ENCODE assay signal across 1 cellular context in the genomic region with DNA sequence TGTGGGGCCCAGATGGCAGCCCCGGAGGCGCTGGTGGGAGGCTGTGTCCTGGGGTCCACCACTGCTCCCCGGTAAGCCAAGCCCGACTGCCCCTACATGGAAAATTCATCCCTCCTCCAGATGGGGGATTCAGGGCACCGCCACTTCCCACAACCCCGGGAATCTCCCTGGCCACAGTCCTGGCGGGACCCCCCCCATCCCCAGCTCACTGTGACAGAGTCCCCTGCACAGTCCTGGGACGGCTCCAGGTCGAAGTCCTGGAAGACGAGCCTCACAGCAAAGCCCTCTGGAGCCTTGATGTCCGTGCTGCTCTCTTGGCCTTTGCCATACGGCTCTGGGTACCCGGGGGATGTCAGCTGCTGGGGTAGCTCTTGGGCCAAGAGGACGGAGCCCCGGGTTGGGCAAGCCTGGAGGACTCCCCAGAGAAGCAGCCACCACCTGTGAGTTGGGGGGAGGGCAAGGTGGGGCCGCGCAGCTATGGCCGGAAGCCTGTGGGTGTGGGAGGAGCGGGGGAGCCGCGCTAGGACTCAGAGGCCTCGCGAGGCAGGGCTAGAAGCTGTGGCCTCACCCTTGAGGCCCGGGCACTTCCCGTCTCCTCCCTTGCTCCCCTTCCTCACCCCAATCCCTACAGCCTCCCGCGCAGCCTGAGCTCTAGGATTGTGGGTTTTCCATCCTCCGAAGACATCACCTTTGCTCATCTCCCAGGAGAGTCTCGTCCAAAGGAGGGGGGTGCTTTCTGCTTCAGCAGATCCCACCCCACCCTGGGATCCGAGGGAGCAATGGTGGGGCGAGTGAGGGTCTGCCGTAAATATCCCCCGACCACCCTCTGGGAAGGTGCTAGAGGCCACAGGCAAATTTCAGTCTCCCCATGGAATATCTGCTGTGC.
A peak's percentile ranks its signal among the peaks of the same experiment; 100 is the strongest.
TF ChIP-seq lines count a peak whose summit lies in the region.

No MANE protein-coding gene starts in this region.

TF ChIP-seq in HepG2, 621 proteins besides CTCF, POLR2A, EP300 and RAD21 (continued from another document and continues in another):
- TF ChIP-seq HNF4G (IDR thresholded peaks at IDR 0.05; ENCODE audit: borderline replicate concordance, low read depth, low read length) (no peak; the same call in 1 of the 2 replicates), HNF4G (CRISPR knock-in tag; IDR thresholded peaks at IDR 0.05; ENCODE audit: borderline replicate concordance, low read depth) (peak; percentile 49; the same call in 1 of the 2 replicates), RFXANK (CRISPR knock-in tag; IDR thresholded peaks at IDR 0.05) (no peak), UBTF (CRISPR knock-in tag; IDR thresholded peaks at IDR 0.05) (peak; percentile 85), IKZF1 (IDR thresholded peaks at IDR 0.05) (no peak), ONECUT2 (CRISPR knock-in tag; IDR thresholded peaks at IDR 0.05) (no peak), NFYB (CRISPR knock-in tag; IDR thresholded peaks at IDR 0.05) (no peak), ZNF781 (CRISPR knock-in tag; IDR thresholded peaks at IDR 0.05; ENCODE audit: borderline replicate concordance, not compliant biosample characterization) (peak; percentile 62), HNRNPUL1 (IDR thresholded peaks at IDR 0.05; ENCODE audit: low read depth, low read length) (no peak), NKX3-1 (CRISPR knock-in tag; IDR thresholded peaks at IDR 0.05) (0 out of 2 replicates have a peak, but pooled peaks have one; percentile 39), TOE1 (CRISPR knock-in tag; IDR thresholded peaks at IDR 0.05) (no peak), HHEX (CRISPR knock-in tag; IDR thresholded peaks at IDR 0.05) (no peak), ZNF878 (CRISPR knock-in tag; IDR thresholded peaks at IDR 0.05) (0 out of 2 replicates have a peak, but pooled peaks have one; percentile 37), YY1 (IDR thresholded peaks at IDR 0.05; ENCODE audit: insufficient read depth, insufficient replicate concordance, low read depth, low read length) (peak; percentile 29), ZNF136 (CRISPR knock-in tag; IDR thresholded peaks at IDR 0.05; ENCODE audit: low read depth) (no peak), CERS6 (CRISPR knock-in tag; IDR thresholded peaks at IDR 0.05) (no peak), TRIM24 (CRISPR knock-in tag; IDR thresholded peaks at IDR 0.05) (no peak), FOXK1 (CRISPR knock-in tag; IDR thresholded peaks at IDR 0.05; ENCODE audit: borderline replicate concordance, low read depth) (no peak), JUNB (CRISPR knock-in tag; IDR thresholded peaks at IDR 0.05; ENCODE audit: borderline replicate concordance) (no peak), ZIK1 (CRISPR knock-in tag; IDR thresholded peaks at IDR 0.05; ENCODE audit: borderline replicate concordance, low read depth) (no peak), ZBTB3 (CRISPR knock-in tag; IDR thresholded peaks at IDR 0.05; ENCODE audit: borderline replicate concordance, low read depth) (peak; percentile 55; the same call in 1 of the 2 replicates), SP140L (CRISPR knock-in tag; IDR thresholded peaks at IDR 0.05; ENCODE audit: borderline replicate concordance) (no peak), ZNF891 (CRISPR knock-in tag; IDR thresholded peaks at IDR 0.05) (peak; percentile 93), RFX5 (IDR thresholded peaks at IDR 0.05; ENCODE audit: low read depth, low read length) (no peak), TAF1 (CRISPR knock-in tag; IDR thresholded peaks at IDR 0.05) (peak; percentile 79), KIAA2018 (CRISPR knock-in tag; IDR thresholded peaks at IDR 0.05; ENCODE audit: borderline replicate concordance) (no peak), TP53 (CRISPR knock-in tag; conservative IDR thresholded peaks at IDR 0.05) (no peak), MAZ (IDR thresholded peaks at IDR 0.05; ENCODE audit: borderline replicate concordance, low read depth, low read length) (no peak), MAZ (CRISPR knock-in tag; IDR thresholded peaks at IDR 0.05; ENCODE audit: low read depth) (no peak), E2F2 (CRISPR knock-in tag; IDR thresholded peaks at IDR 0.05; ENCODE audit: borderline replicate concordance) (no peak), ADNP (CRISPR knock-in tag; IDR thresholded peaks at IDR 0.05) (0 out of 2 replicates have a peak, but pooled peaks have one; percentile 29), TARDBP (CRISPR knock-in tag; IDR thresholded peaks at IDR 0.05) (peak; percentile 81), ZNF670 (CRISPR knock-in tag; IDR thresholded peaks at IDR 0.05; ENCODE audit: borderline replicate concordance) (0 out of 2 replicates have a peak, but pooled peaks have one; percentile 22), ZGPAT (CRISPR knock-in tag; IDR thresholded peaks at IDR 0.05) (peak; percentile 9; the same call in 1 of the 2 replicates), ZNF546 (CRISPR knock-in tag; conservative IDR thresholded peaks at IDR 0.05) (peak; percentile 70; the same call in 1 of the 2 replicates), KLF6 (CRISPR knock-in tag; IDR thresholded peaks at IDR 0.05) (no peak), FIP1L1 (IDR thresholded peaks at IDR 0.05; ENCODE audit: borderline replicate concordance, insufficient read depth, low read depth, low read length) (0 out of 2 replicates have a peak, but pooled peaks have one; percentile 76)
- TF ChIP-seq, protein P1, sequence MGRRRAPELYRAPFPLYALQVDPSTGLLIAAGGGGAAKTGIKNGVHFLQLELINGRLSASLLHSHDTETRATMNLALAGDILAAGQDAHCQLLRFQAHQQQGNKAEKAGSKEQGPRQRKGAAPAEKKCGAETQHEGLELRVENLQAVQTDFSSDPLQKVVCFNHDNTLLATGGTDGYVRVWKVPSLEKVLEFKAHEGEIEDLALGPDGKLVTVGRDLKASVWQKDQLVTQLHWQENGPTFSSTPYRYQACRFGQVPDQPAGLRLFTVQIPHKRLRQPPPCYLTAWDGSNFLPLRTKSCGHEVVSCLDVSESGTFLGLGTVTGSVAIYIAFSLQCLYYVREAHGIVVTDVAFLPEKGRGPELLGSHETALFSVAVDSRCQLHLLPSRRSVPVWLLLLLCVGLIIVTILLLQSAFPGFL (CRISPR knock-in tag; IDR thresholded peaks at IDR 0.05) = no peak
- TF ChIP-seq, protein P2, sequence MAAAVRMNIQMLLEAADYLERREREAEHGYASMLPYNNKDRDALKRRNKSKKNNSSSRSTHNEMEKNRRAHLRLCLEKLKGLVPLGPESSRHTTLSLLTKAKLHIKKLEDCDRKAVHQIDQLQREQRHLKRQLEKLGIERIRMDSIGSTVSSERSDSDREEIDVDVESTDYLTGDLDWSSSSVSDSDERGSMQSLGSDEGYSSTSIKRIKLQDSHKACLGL (CRISPR knock-in tag; IDR thresholded peaks at IDR 0.05) = no peak; the same call in 1 of the 2 replicates
- TF ChIP-seq, protein P3, sequence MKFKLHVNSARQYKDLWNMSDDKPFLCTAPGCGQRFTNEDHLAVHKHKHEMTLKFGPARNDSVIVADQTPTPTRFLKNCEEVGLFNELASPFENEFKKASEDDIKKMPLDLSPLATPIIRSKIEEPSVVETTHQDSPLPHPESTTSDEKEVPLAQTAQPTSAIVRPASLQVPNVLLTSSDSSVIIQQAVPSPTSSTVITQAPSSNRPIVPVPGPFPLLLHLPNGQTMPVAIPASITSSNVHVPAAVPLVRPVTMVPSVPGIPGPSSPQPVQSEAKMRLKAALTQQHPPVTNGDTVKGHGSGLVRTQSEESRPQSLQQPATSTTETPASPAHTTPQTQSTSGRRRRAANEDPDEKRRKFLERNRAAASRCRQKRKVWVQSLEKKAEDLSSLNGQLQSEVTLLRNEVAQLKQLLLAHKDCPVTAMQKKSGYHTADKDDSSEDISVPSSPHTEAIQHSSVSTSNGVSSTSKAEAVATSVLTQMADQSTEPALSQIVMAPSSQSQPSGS (CRISPR knock-in tag; IDR thresholded peaks at IDR 0.05) = no peak
- TF ChIP-seq, protein P4, sequence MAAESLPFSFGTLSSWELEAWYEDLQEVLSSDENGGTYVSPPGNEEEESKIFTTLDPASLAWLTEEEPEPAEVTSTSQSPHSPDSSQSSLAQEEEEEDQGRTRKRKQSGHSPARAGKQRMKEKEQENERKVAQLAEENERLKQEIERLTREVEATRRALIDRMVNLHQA (CRISPR knock-in tag; IDR thresholded peaks at IDR 0.05) = no peak
